ENCODE assay signal across 29 cellular contexts in the genomic region with DNA sequence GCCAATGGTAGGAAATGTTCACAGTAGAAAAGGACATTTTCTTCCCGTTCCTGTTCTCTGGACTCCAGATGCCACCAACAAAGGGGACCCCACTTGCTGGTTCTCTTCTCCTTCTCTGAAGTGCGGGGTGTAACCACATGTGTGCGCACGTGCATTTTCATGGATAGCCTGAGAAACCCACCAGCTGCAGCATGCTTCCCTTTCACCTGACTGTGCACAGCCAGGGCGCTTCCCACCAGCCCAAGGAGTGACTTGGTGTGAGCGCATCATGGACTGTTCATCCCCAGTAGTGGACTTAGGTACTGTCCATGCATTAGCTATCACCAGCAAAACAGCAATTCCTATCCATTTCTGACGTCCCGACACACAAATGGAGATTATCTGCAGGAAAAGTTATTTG.
"Had no signal": no experiment of that assay in that cellular context is flagged by ENCODE, and none has a peak within 500 bp of the region (broad histone marks: within the 10 kb centered on the region; RNA-seq: fewer than 3 reads in every experiment).

No MANE protein-coding gene starts in this region.

- H3K4me3 ChIP-seq: esophagus squamous epithelium, heart right ventricle, pancreas, right lobe of liver, testis, tibial artery had no signal

- DNase-seq: cerebellar nuclear complex; cortex of kidney; effector memory CD8-positive, alpha-beta T cell; erythroblast; esophagus squamous epithelium; foreskin melanocyte; glutamatergic neuron; heart right ventricle; hippocampal formation; islet precursor cell; kidney glomerular epithelial cell; left colon; mammary epithelial cell; mesendoderm; midbrain; natural killer cell; occipital lobe; pancreas; small intestine; stimulated activated CD4-positive, alpha-beta T cell treated with anti-CD3 and anti-CD28 coated beads, Interleukin-12 subunit alpha, Interleukin-12 subunit beta, amount 100 ng/mL, for 4 hours; stimulated activated CD4-positive, alpha-beta T cell treated with anti-CD3 and anti-CD28 coated beads, Interleukin-1b, Interleukin-23, amount 100 ng/mL, for 48 hours; stimulated activated CD4-positive, alpha-beta T cell treated with anti-CD3 and anti-CD28 coated beads, Interleukin-4, amount 100 ng/mL, for 1 hour; stimulated activated CD8-positive, alpha-beta memory T cell treated with anti-CD3 and anti-CD28 coated beads, Interleukin-4, amount 100 ng/mL, for 48 hours; stimulated activated naive CD4-positive, alpha-beta T cell; stimulated activated naive CD8-positive, alpha-beta T cell treated with anti-CD3 and anti-CD28 coated beads, Interleukin-15, amount 100 ng/mL, for 72 hours; testis; tibial artery had no signal

- FAIRE-seq: endometrium, pancreas, small intestine had no signal

- H3K36me3 ChIP-seq: esophagus squamous epithelium, heart right ventricle, pancreas, right lobe of liver had no signal

- H3K9me3 ChIP-seq: esophagus squamous epithelium, heart right ventricle, pancreas, right lobe of liver, testis, tibial artery had no signal

- H3K4me1 ChIP-seq: esophagus squamous epithelium, right lobe of liver had no signal

- H3K27me3 ChIP-seq: esophagus squamous epithelium, heart right ventricle, pancreas, right lobe of liver, testis, tibial artery had no signal

- ATAC-seq: effector memory CD8-positive, alpha-beta T cell; left colon; natural killer cell; pancreas; stimulated activated naive CD8-positive, alpha-beta T cell treated with anti-CD3 and anti-CD28 coated beads, Interleukin-15, amount 100 ng/mL, for 72 hours had no signal

- H3K27ac ChIP-seq: esophagus squamous epithelium, heart right ventricle, pancreas, right lobe of liver, testis, tibial artery had no signal
